In the genomic region with DNA sequence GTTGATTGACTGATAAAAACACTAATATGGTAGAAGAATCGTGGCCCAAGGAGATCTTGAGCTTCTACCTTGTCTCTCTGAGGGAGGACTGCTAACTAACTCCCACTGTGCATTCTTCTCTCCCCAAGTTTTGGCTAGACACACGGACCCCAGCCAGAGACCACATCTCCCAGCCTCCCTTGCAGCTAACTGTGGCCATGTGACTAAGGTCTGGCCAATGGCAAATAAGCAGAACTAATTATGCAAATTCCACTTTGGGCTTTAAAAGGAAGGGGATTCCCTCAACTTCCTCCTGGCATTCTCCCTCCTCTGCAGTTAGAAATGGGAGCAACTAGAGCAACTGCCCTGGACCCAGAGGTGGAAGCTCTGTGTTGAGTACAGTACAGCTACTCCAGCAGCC, we compare ENCODE assay signal across 1 cellular context.
TF ChIP-seq lines count a peak whose summit lies in the region.

No MANE protein-coding gene starts in this region.

TF ChIP-seq in SK-N-SH treated with all-trans-retinoic acid at 6 μM for 48 hours, 23 proteins besides CTCF, POLR2A, EP300 and RAD21 (continued from another document):
- TF ChIP-seq TSHZ2 (CRISPR knock-in tag; IDR thresholded peaks at IDR 0.05) (no peak), ZC3H10 (CRISPR knock-in tag; IDR thresholded peaks at IDR 0.05) (no peak), CREB5 (CRISPR knock-in tag; IDR thresholded peaks at IDR 0.05; ENCODE audit: low read depth) (no peak), RARB (CRISPR knock-in tag; IDR thresholded peaks at IDR 0.05) (no peak), PPARA (CRISPR knock-in tag; IDR thresholded peaks at IDR 0.05; ENCODE audit: borderline replicate concordance) (no peak), GLIS3 (CRISPR knock-in tag; IDR thresholded peaks at IDR 0.05) (no peak), ZFP3 (CRISPR knock-in tag; IDR thresholded peaks at IDR 0.05) (no peak), SNAI2 (CRISPR knock-in tag; IDR thresholded peaks at IDR 0.05) (no peak)
